In the genomic region with DNA sequence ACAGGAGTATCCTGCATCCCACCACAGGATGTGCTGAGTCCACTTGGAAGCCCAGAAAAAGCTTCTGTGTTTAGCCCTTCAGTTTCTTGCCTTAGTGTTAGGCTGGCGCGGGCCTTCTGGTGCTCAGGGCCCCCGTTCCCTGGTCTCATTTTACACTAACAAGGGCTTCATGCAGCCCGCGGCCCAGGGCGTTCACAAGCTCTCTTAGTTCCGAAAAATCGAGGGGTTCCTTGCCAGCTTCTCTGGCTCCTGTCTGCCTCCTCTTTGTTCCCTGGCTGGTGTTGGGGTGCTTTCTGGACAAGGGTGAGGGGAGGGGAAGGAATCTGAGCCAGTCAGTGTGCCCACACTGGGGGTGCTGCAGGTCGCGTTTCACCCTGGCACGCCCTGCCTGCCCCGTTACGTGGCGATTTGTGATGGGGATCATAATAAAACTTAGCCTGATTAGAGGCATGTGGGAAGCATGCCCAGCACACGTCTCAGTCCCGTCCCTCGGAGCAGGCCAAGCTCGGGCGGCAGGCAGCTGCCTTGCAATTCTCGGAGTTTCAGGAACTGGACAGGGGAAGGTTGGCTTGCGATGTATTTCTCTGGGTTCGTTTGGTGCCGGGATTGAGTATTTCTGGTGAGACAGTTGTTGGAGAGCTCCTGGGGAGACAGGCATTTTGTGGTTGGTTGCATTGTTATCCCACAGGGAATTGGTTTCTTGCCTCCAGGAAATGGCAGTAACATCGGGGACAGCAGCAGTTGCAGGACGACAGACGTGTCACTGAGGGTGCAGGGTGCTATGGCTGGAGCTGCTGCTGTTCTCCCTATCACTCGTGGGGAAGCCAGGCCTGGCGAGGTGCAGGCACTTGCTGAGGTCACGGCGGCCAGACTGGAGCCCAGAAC, we compare ENCODE assay signal across 13 cellular contexts. TPM values are rescaled to one million over a fixed set of nuclear protein-coding genes. Genes with fewer than 3 reads are reported as not detected.
DNase-seq lines count a peak whose midpoint lies in the region; ATAC-seq and TF ChIP-seq lines count a peak whose summit lies in the region.
"Had no signal": no experiment of that assay in that cellular context is flagged by ENCODE, and none has a peak within 500 bp of the region (broad histone marks: within the 10 kb centered on the region; RNA-seq: fewer than 3 reads in every experiment).

No MANE protein-coding gene starts in this region.

- H3K79me1 ChIP-seq in neuronal stem cell (ENCODE audit: low read depth, low read length): peaks cover 31% of the 10 kb centered on the region

- no peak overlapping the region for H4K91ac ChIP-seq in neuronal stem cell (ENCODE audit: low read depth, low read length, poor library complexity)

- H3K27ac ChIP-seq in neuronal stem cell (replicated peaks; ENCODE audit: low read length): peak overlapping the region; percentile 13

- peak overlapping the region; percentile 67 for H3K9ac ChIP-seq in neuronal stem cell (ENCODE audit: low read depth, low read length, poor library complexity)

- no peak overlapping the region for H3K23ac ChIP-seq in neuronal stem cell (ENCODE audit: low read depth, low read length, poor library complexity)

- peak overlapping the region; percentile 49 for H3K14ac ChIP-seq in neuronal stem cell (ENCODE audit: low read length)

- H2BK120ac ChIP-seq in neuronal stem cell (ENCODE audit: low read depth, low read length): peak overlapping the region; percentile 75

- H2BK12ac ChIP-seq in neuronal stem cell (ENCODE audit: low read length): peak overlapping the region; percentile 77

- peak overlapping the region; percentile 90 for H2BK15ac ChIP-seq in neuronal stem cell (ENCODE audit: low read length)

- ATAC-seq in GM18868 (IDR thresholded peaks at IDR 0.05; ENCODE audit: unreplicated experiment) (no peak), HG02938 (IDR thresholded peaks at IDR 0.05; ENCODE audit: unreplicated experiment) (no peak)
- ATAC-seq: activated T-cell treated with anti-CD3 and anti-CD28 coated beads, Interleukin-2, amount 50 U/mL, for 4 hours; HCT116 had no signal

- H3K9me3 ChIP-seq in neuronal stem cell (replicated peaks in 1 of 2; ENCODE audit: control insufficient read depth in 2 of 2, insufficient read depth in 1 of 2, low read depth in 1 of 2, low read length in 2 of 2): peaks cover 11 to 31% of the 10 kb centered on the region in 2 donors

- H3K36me3 ChIP-seq in neuronal stem cell (replicated peaks in 1 of 2; ENCODE audit: control insufficient read depth in 2 of 2, insufficient read depth in 2 of 2, low read length in 2 of 2): peaks cover 6 to 71% of the 10 kb centered on the region in 2 donors

- H3K4ac ChIP-seq in neuronal stem cell (ENCODE audit: low read length): no peak overlapping the region

- no peaks in the 10 kb centered on the region for H3K27me3 ChIP-seq in neuronal stem cell (ENCODE audit: control insufficient read depth in 3 of 3, insufficient read depth in 3 of 3, low read depth in 1 of 3, low read length in 3 of 3)

- H2BK5ac ChIP-seq in neuronal stem cell (ENCODE audit: low read length): peak overlapping the region; percentile 56

- H3K4me1 ChIP-seq in neuronal stem cell (ENCODE audit: control insufficient read depth in 2 of 2, insufficient read depth in 1 of 2, low read depth in 1 of 2, low read length in 2 of 2): peaks cover 0 to 13% of the 10 kb centered on the region in 2 donors

- no peak overlapping the region for H3K4me2 ChIP-seq in neuronal stem cell (ENCODE audit: insufficient read depth, low read length, poor library complexity, severe bottlenecking)

- H3K4me3 ChIP-seq in fibroblast of the aortic adventitia (ENCODE audit: low read depth, low read length): peak overlapping the region; percentile 11
- no peak overlapping the region for H3K4me3 ChIP-seq in neuronal stem cell (ENCODE audit: low read length in 2 of 2)

- DNase-seq in AG08396 (ENCODE audit: low spot score) (peak; percentile 54), NCI-H69 (lab: John Stamatoyannopoulos, UW) (peak; percentile 9), fibroblast of the aortic adventitia (ENCODE audit: low read depth) (peak; percentile 86), neuronal stem cell (ENCODE audit: low spot score) (no peak), ureter (ENCODE audit: low spot score) (no peak)
- no peak for DNase-seq in activated CD4-positive, CD25-positive, alpha-beta regulatory T cell treated with anti-CD3 and anti-CD28 coated beads, Interleukin-2, amount 50 U/mL, for 72 hours
- DNase-seq: activated T-cell treated with anti-CD3 and anti-CD28 coated beads, Interleukin-2, amount 50 U/mL, for 4 hours; CD4-positive, alpha-beta T cell; NCI-H526 treated with DMSO at 0.1 percent for 48 hours; stimulated activated CD4-positive, alpha-beta T cell treated with anti-CD3 and anti-CD28 coated beads, Interleukin-1b, Interleukin-23, amount 100 ng/mL, for 48 hours had no signal

- no peak for TF ChIP-seq CTCF in fibroblast of the aortic adventitia (IDR thresholded peaks at IDR 0.05; ENCODE audit: insufficient read depth, low read length)

- WGBS in neuronal stem cell (ENCODE audit: extremely low coverage in 2 of 2, insufficient read length in 2 of 2, insufficient replicate concordance in 1 of 2), 2 donors: no CpG with 5 or more reads among the region's 30 CpGs

- no peak overlapping the region for H4K8ac ChIP-seq in neuronal stem cell (ENCODE audit: low read depth, low read length)

- H2AFZ ChIP-seq in neuronal stem cell (ENCODE audit: low read length): no peak overlapping the region

- H3K18ac ChIP-seq in neuronal stem cell (ENCODE audit: low read length): peak overlapping the region; percentile 94

- no peak overlapping the region for H2AK5ac ChIP-seq in neuronal stem cell (ENCODE audit: low read depth, low read length)

RNA-seq across cellular contexts. Expression of gene SH3BP4, which starts 22.9 kb away (rescaled TPM):
- total RNA-seq in fibroblast of the aortic adventitia (ENCODE audit: low replicate concordance) (32.2 and 49.7 TPM in 2 replicates), ureter (29.9 TPM)
- 29.1 TPM for polyA plus RNA-seq in neuronal stem cell (2013, experiment 1 of 2)
- 29.4 TPM for polyA plus RNA-seq in neuronal stem cell (2013, experiment 2 of 2)

Comparison
In these comparisons a context has a peak if more than half of its experiments do, and no peak if none do; other contexts are left out.
1. DNase-seq: peak in AG08396 (single experiment), NCI-H69 (single experiment) and fibroblast of the aortic adventitia (single experiment); none in neuronal stem cell (single experiment), activated CD4-positive, CD25-positive, alpha-beta regulatory T cell treated with anti-CD3 and anti-CD28 coated beads, Interleukin-2, amount 50 U/mL, for 72 hours (single experiment) and ureter (single experiment).